ENCODE assay signal across 1 cellular context in the genomic region with DNA sequence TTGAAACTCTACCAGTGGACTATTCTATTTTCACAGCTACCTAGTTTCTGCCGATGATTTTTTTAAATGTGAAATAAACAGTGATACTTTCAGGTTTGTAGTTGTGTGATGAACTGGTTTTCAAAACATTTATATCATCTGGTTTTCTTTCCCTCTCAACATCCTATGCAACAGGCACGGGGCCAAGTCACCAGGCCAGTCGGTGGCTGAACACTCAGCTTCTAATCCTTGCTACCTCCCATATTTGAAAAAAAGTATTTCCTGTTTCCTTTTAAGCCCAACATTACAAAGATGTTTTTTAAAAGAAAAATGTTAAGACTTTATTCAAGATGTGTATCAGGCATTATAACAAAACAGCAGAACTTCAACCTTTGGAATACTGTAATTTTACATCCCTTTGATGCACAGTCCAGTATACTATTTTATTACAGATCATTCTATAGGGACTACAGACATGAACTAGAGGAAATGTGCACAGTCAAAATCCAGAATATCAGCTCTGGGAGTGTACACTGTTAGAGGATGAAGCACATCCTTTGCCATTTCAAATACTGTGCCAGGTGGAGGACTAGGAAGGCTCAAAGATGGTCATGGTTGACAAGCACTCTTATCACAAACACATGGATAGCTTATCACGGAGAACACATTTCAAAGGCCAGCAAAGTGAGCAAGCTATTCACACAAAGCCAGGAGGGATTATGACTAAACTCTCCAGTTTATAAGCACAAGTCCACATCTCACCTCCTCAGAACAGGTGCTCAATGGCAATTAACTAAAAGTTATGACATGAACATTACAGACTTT.
TF ChIP-seq lines count a peak whose summit lies in the region.

No MANE protein-coding gene starts in this region.

TF ChIP-seq in K562, 482 proteins besides CTCF, POLR2A, EP300 and RAD21 (continued from another document and continues in another):
- TF ChIP-seq, protein P1, sequence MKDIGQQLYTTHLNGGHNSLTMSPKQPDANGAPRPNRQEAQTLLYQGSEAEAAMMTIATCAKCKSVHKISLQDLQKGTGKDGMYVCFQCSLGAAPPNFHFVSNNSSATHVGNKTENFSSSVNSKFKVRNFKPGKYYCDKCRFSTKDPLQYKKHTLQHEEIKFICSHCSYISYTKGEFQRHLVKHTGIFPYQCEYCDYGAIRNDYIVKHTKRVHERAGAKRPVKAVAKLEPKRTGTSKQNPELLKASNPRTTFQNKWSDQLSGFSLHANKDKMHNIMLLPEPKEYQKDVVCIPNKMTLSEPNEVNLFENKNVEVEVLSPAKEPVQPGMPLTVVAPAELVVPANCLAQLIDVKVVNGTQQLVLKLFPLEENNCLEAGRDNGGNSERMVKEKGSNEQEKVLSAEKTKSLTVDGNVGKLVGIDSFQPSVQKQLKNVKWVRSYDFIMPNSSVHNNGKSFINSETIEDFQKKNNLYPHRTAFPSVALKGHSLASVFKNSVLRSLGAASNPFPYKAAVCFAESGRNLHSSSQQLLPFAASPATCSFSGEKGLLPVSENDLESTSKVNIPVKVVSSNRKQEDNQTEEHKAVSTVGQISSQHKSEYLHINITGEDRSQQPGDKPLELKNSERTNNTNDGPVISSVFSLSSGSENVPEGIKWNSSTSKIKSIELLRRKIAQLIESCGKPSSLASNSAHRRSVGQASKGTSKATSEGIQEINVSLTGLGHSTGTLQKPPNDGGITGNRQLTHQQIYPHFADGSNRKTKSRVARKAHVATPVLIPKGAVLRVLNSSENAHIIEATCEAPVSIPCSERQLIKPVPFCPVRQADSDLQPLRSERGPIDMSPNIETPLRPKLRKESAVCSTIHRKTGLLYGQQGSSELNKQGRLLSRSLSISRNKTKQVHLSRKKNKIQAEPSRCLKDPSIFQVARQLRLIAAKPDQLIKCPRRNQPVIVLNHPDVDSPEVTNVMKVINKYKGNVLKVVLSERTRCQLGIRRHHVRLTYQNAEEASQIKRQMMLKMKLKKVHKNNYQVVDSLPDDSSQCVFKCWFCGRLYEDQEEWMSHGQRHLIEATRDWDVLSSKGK (CRISPR knock-in tag; IDR thresholded peaks at IDR 0.05): no peak
- no peak for TF ChIP-seq SREBF1 (IDR thresholded peaks at IDR 0.05; ENCODE audit: borderline replicate concordance, low read depth, low read length)
- peak; percentile 98 for TF ChIP-seq DPF2 (IDR thresholded peaks at IDR 0.05)
- TF ChIP-seq, protein P2, sequence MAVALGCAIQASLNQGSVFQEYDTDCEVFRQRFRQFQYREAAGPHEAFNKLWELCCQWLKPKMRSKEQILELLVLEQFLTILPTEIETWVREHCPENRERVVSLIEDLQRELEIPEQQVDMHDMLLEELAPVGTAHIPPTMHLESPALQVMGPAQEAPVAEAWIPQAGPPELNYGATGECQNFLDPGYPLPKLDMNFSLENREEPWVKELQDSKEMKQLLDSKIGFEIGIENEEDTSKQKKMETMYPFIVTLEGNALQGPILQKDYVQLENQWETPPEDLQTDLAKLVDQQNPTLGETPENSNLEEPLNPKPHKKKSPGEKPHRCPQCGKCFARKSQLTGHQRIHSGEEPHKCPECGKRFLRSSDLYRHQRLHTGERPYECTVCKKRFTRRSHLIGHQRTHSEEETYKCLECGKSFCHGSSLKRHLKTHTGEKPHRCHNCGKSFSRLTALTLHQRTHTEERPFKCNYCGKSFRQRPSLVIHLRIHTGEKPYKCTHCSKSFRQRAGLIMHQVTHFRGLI (CRISPR knock-in tag; IDR thresholded peaks at IDR 0.05): 0 out of 2 replicates have a peak, but pooled peaks have one; percentile 6
- TF ChIP-seq, protein P3, sequence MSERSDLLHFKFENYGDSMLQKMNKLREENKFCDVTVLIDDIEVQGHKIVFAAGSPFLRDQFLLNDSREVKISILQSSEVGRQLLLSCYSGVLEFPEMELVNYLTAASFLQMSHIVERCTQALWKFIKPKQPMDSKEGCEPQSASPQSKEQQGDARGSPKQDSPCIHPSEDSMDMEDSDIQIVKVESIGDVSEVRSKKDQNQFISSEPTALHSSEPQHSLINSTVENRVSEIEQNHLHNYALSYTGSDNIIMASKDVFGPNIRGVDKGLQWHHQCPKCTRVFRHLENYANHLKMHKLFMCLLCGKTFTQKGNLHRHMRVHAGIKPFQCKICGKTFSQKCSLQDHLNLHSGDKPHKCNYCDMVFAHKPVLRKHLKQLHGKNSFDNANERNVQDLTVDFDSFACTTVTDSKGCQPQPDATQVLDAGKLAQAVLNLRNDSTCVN (CRISPR knock-in tag; IDR thresholded peaks at IDR 0.05): no peak
- no peak for TF ChIP-seq ZFX (CRISPR knock-in tag; IDR thresholded peaks at IDR 0.05)
- no peak for TF ChIP-seq ZNF57 (CRISPR knock-in tag; IDR thresholded peaks at IDR 0.05)
- no peak for TF ChIP-seq ZNF384 (IDR thresholded peaks at IDR 0.05; ENCODE audit: low read depth, low read length)
- TF ChIP-seq E2F3 (CRISPR knock-in tag; IDR thresholded peaks at IDR 0.05): no peak
- TF ChIP-seq, protein P4, sequence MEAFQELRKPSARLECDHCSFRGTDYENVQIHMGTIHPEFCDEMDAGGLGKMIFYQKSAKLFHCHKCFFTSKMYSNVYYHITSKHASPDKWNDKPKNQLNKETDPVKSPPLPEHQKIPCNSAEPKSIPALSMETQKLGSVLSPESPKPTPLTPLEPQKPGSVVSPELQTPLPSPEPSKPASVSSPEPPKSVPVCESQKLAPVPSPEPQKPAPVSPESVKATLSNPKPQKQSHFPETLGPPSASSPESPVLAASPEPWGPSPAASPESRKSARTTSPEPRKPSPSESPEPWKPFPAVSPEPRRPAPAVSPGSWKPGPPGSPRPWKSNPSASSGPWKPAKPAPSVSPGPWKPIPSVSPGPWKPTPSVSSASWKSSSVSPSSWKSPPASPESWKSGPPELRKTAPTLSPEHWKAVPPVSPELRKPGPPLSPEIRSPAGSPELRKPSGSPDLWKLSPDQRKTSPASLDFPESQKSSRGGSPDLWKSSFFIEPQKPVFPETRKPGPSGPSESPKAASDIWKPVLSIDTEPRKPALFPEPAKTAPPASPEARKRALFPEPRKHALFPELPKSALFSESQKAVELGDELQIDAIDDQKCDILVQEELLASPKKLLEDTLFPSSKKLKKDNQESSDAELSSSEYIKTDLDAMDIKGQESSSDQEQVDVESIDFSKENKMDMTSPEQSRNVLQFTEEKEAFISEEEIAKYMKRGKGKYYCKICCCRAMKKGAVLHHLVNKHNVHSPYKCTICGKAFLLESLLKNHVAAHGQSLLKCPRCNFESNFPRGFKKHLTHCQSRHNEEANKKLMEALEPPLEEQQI (IDR thresholded peaks at IDR 0.05): peak; percentile 77; the same call in 1 of the 2 replicates
- 0 out of 2 replicates have a peak, but pooled peaks have one; percentile 46 for TF ChIP-seq RUNX1 (IDR thresholded peaks at IDR 0.05; ENCODE audit: low read depth)
- TF ChIP-seq ZNF12 (CRISPR knock-in tag; IDR thresholded peaks at IDR 0.05): no peak
- TF ChIP-seq LCOR (CRISPR knock-in tag; IDR thresholded peaks at IDR 0.05): no peak
- TF ChIP-seq, protein P5, sequence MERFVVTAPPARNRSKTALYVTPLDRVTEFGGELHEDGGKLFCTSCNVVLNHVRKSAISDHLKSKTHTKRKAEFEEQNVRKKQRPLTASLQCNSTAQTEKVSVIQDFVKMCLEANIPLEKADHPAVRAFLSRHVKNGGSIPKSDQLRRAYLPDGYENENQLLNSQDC (CRISPR knock-in tag; IDR thresholded peaks at IDR 0.05): peak; percentile 60; the same call in 1 of the 2 replicates
- TF ChIP-seq MAFG (tag; conservative IDR thresholded peaks at IDR 0.05): peak; percentile 49; the same call in 1 of the 2 replicates
- no peak for TF ChIP-seq PPARD (CRISPR knock-in tag; IDR thresholded peaks at IDR 0.05)
- TF ChIP-seq GTF2F1 (IDR thresholded peaks at IDR 0.05; ENCODE audit: low read depth, low read length): no peak
- TF ChIP-seq CEBPG (CRISPR knock-in tag; IDR thresholded peaks at IDR 0.05): no peak
- no peak for TF ChIP-seq CEBPG (tag; conservative IDR thresholded peaks at IDR 0.05 in 1 of 2, IDR thresholded peaks at IDR 0.05 in 1 of 2)
- no peak for TF ChIP-seq SAP30 (IDR thresholded peaks at IDR 0.05; ENCODE audit: borderline replicate concordance, insufficient read depth, low read depth, low read length, poor library complexity, severe bottlenecking)
- no peak for TF ChIP-seq IFI16 (CRISPR knock-in tag; IDR thresholded peaks at IDR 0.05)
- TF ChIP-seq ZNF133 (CRISPR knock-in tag; IDR thresholded peaks at IDR 0.05): no peak
- TF ChIP-seq BACH1 (tag; IDR thresholded peaks at IDR 0.05): no peak
- no peak for TF ChIP-seq GABPA (tag; conservative IDR thresholded peaks at IDR 0.05; ENCODE audit: low read depth)
- no peak for TF ChIP-seq COPS2 (conservative IDR thresholded peaks at IDR 0.05)
- no peak for TF ChIP-seq BMI1 (IDR thresholded peaks at IDR 0.05; ENCODE audit: low read length)
- TF ChIP-seq, protein P6, sequence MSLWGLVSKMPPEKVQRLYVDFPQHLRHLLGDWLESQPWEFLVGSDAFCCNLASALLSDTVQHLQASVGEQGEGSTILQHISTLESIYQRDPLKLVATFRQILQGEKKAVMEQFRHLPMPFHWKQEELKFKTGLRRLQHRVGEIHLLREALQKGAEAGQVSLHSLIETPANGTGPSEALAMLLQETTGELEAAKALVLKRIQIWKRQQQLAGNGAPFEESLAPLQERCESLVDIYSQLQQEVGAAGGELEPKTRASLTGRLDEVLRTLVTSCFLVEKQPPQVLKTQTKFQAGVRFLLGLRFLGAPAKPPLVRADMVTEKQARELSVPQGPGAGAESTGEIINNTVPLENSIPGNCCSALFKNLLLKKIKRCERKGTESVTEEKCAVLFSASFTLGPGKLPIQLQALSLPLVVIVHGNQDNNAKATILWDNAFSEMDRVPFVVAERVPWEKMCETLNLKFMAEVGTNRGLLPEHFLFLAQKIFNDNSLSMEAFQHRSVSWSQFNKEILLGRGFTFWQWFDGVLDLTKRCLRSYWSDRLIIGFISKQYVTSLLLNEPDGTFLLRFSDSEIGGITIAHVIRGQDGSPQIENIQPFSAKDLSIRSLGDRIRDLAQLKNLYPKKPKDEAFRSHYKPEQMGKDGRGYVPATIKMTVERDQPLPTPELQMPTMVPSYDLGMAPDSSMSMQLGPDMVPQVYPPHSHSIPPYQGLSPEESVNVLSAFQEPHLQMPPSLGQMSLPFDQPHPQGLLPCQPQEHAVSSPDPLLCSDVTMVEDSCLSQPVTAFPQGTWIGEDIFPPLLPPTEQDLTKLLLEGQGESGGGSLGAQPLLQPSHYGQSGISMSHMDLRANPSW (CRISPR knock-in tag; IDR thresholded peaks at IDR 0.05): no peak
- TF ChIP-seq, protein P7, sequence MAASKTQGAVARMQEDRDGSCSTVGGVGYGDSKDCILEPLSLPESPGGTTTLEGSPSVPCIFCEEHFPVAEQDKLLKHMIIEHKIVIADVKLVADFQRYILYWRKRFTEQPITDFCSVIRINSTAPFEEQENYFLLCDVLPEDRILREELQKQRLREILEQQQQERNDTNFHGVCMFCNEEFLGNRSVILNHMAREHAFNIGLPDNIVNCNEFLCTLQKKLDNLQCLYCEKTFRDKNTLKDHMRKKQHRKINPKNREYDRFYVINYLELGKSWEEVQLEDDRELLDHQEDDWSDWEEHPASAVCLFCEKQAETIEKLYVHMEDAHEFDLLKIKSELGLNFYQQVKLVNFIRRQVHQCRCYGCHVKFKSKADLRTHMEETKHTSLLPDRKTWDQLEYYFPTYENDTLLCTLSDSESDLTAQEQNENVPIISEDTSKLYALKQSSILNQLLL (CRISPR knock-in tag; IDR thresholded peaks at IDR 0.05; ENCODE audit: borderline replicate concordance): no peak
- no peak for TF ChIP-seq BRF1 (IDR thresholded peaks at IDR 0.05; ENCODE audit: borderline replicate concordance, extremely low read depth, insufficient read length)
- TF ChIP-seq, protein P8, sequence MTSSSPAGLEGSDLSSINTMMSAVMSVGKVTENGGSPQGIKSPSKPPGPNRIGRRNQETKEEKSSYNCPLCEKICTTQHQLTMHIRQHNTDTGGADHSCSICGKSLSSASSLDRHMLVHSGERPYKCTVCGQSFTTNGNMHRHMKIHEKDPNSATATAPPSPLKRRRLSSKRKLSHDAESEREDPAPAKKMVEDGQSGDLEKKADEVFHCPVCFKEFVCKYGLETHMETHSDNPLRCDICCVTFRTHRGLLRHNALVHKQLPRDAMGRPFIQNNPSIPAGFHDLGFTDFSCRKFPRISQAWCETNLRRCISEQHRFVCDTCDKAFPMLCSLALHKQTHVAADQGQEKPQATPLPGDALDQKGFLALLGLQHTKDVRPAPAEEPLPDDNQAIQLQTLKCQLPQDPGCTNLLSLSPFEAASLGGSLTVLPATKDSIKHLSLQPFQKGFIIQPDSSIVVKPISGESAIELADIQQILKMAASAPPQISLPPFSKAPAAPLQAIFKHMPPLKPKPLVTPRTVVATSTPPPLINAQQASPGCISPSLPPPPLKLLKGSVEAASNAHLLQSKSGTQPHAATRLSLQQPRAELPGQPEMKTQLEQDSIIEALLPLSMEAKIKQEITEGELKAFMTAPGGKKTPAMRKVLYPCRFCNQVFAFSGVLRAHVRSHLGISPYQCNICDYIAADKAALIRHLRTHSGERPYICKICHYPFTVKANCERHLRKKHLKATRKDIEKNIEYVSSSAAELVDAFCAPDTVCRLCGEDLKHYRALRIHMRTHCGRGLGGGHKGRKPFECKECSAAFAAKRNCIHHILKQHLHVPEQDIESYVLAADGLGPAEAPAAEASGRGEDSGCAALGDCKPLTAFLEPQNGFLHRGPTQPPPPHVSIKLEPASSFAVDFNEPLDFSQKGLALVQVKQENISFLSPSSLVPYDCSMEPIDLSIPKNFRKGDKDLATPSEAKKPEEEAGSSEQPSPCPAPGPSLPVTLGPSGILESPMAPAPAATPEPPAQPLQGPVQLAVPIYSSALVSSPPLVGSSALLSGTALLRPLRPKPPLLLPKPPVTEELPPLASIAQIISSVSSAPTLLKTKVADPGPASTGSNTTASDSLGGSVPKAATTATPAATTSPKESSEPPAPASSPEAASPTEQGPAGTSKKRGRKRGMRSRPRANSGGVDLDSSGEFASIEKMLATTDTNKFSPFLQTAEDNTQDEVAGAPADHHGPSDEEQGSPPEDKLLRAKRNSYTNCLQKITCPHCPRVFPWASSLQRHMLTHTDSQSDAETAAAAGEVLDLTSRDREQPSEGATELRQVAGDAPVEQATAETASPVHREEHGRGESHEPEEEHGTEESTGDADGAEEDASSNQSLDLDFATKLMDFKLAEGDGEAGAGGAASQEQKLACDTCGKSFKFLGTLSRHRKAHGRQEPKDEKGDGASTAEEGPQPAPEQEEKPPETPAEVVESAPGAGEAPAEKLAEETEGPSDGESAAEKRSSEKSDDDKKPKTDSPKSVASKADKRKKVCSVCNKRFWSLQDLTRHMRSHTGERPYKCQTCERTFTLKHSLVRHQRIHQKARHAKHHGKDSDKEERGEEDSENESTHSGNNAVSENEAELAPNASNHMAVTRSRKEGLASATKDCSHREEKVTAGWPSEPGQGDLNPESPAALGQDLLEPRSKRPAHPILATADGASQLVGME (CRISPR knock-in tag; IDR thresholded peaks at IDR 0.05): no peak
